ENCODE assay signal across 15 cellular contexts in genomic region chr13:101915755-101916107, GRCh38.
DNase-seq lines count a peak whose midpoint lies in the region; TF ChIP-seq lines count a peak whose summit lies in the region.
"Had no signal": no experiment of that assay in that cellular context is flagged by ENCODE, and none has a peak within 500 bp of the region (broad histone marks: within the 10 kb centered on the region; RNA-seq: fewer than 3 reads in every experiment).

No MANE protein-coding gene starts in this region.

- 8% methylated on average over 13 of the region's 13 CpGs for WGBS in esophagus muscularis mucosa

- H3K9me3 ChIP-seq in esophagus muscularis mucosa = no peaks in the 10 kb centered on the region
- H3K9me3 ChIP-seq in neural progenitor cell (ENCODE audit: low read depth) = no peaks in the 10 kb centered on the region
- H3K9me3 ChIP-seq: esophagus squamous epithelium, neutrophil, upper lobe of left lung had no signal

- no peaks in the 10 kb centered on the region for H3K79me2 ChIP-seq in neural progenitor cell (ENCODE audit: low read depth)

- peak overlapping the region; percentile 96 for H3K4me2 ChIP-seq in neural progenitor cell

- H2AFZ ChIP-seq in neural progenitor cell (replicated peaks) = no peak overlapping the region

- no peaks in the 10 kb centered on the region for H3K36me3 ChIP-seq in esophagus muscularis mucosa
- no peaks in the 10 kb centered on the region for H3K36me3 ChIP-seq in neural progenitor cell
- H3K36me3 ChIP-seq: esophagus squamous epithelium, neutrophil, upper lobe of left lung had no signal

- H3K4me1 ChIP-seq in esophagus muscularis mucosa = peaks cover 16 to 38% (median 26%) of the 10 kb centered on the region in 4 donors
- peaks cover 11% of the 10 kb centered on the region for H3K4me1 ChIP-seq in neural progenitor cell

- no peak for TF ChIP-seq EP300 in esophagus muscularis mucosa (IDR thresholded peaks at IDR 0.05)

- TF ChIP-seq CTCF in esophagus muscularis mucosa (IDR thresholded peaks at IDR 0.05) = no peak
- TF ChIP-seq CTCF in neural progenitor cell (IDR thresholded peaks at IDR 0.05) = no peak

- no peaks in the 10 kb centered on the region for H3K9me3 Mint-ChIP-seq in neural progenitor cell
- H3K9me3 Mint-ChIP-seq in activated T-helper 1 cell treated with anti-CD3 and anti-CD28 coated beads, Interleukin-12 subunit alpha, Interleukin-12 subunit beta, Interleukin-2, Interleukin-4 antibody, amounts not matched to agents 30 ng/mL and 10 ng/mL and 1 ng/mL, durations not matched to agents 14 hours and 24 hours and 36 hours = no peaks in the 10 kb centered on the region

- H3K27ac ChIP-seq in esophagus muscularis mucosa (replicated peaks in 1 of 4) (no peak overlapping the region), neural progenitor cell (no peak overlapping the region)
- H3K27ac ChIP-seq: esophagus squamous epithelium, neutrophil, upper lobe of left lung had no signal

- H3K27me3 Mint-ChIP-seq in neural progenitor cell (ENCODE audit: insufficient read depth, low read depth) = peaks cover 42% of the 10 kb centered on the region
- H3K27me3 Mint-ChIP-seq in activated T-helper 1 cell treated with anti-CD3 and anti-CD28 coated beads, Interleukin-12 subunit alpha, Interleukin-12 subunit beta, Interleukin-2, Interleukin-4 antibody, amounts not matched to agents 30 ng/mL and 10 ng/mL and 1 ng/mL, durations not matched to agents 14 hours and 24 hours and 36 hours (ENCODE audit: insufficient read depth) = peaks cover 46% of the 10 kb centered on the region

- TF ChIP-seq POLR2A in esophagus muscularis mucosa (IDR thresholded peaks at IDR 0.05; ENCODE audit: low read depth) = no peak

- H3K4me3 Mint-ChIP-seq in neural progenitor cell = peak overlapping the region; percentile 82
- H3K4me3 Mint-ChIP-seq in activated T-helper 1 cell treated with anti-CD3 and anti-CD28 coated beads, Interleukin-12 subunit alpha, Interleukin-12 subunit beta, Interleukin-2, Interleukin-4 antibody, amounts not matched to agents 30 ng/mL and 10 ng/mL and 1 ng/mL, durations not matched to agents 14 hours and 24 hours and 36 hours = no peak overlapping the region

- peaks cover 20% of the 10 kb centered on the region for H3F3A ChIP-seq in neural progenitor cell (ENCODE audit: low read depth)

- intact Hi-C loops in esophagus muscularis mucosa (cut with DNase I) = no loop called here
- intact Hi-C loops in activated T-helper 1 cell treated with anti-CD3 and anti-CD28 coated beads, Interleukin-12 subunit alpha, Interleukin-12 subunit beta, Interleukin-2, Interleukin-4 antibody, amounts not matched to agents 30 ng/mL and 10 ng/mL and 1 ng/mL, durations not matched to agents 14 hours and 24 hours and 36 hours (cut with micrococcal nuclease) = no loop called here

- H3K27ac Mint-ChIP-seq in neural progenitor cell = no peak overlapping the region
- no peak overlapping the region for H3K27ac Mint-ChIP-seq in activated T-helper 1 cell treated with anti-CD3 and anti-CD28 coated beads, Interleukin-12 subunit alpha, Interleukin-12 subunit beta, Interleukin-2, Interleukin-4 antibody, amounts not matched to agents 30 ng/mL and 10 ng/mL and 1 ng/mL, durations not matched to agents 14 hours and 24 hours and 36 hours

- DNase-seq in DMS153 treated with DMSO at 0.1 percent for 48 hours (lab: John Stamatoyannopoulos, UW; ENCODE audit: unreplicated experiment) = peak; percentile 72
- DNase-seq in DMS153 (lab: John Stamatoyannopoulos, UW) = no peak
- DNase-seq in NCI-H1930 (lab: John Stamatoyannopoulos, UW) = peak; percentile 42 to 55
- no peak for DNase-seq in esophagus muscularis mucosa (ENCODE audit: extremely low spot score)
- DNase-seq in neural progenitor cell (ENCODE audit: low spot score) = peak; percentile 6
- DNase-seq in NCI-H1436 treated with DMSO at 0.1 percent for 48 hours (lab: John Stamatoyannopoulos, UW) = no peak
- DNase-seq in activated effector memory CD4-positive, alpha-beta T cell treated with anti-CD3 and anti-CD28 coated beads, Interleukin-2, amount 50 U/mL, for 16 hours = no peak
- DNase-seq in activated T-helper 1 cell treated with anti-CD3 and anti-CD28 coated beads, Interleukin-12 subunit alpha, Interleukin-12 subunit beta, Interleukin-2, Interleukin-4 antibody, amounts not matched to agents 30 ng/mL and 10 ng/mL and 1 ng/mL, durations not matched to agents 14 hours and 24 hours and 36 hours (ENCODE audit: low spot score) = no peak
- DNase-seq: 8988T; activated gamma-delta T cell; central memory CD4-positive, alpha-beta T cell; esophagus squamous epithelium; NK-92 treated with Interleukin-12 subunit alpha and Interleukin-12 subunit beta, amount 100 ng/mL, for 24 hours had no signal

- H3K4me1 Mint-ChIP-seq in neural progenitor cell = peaks cover 30% of the 10 kb centered on the region
- no peaks in the 10 kb centered on the region for H3K4me1 Mint-ChIP-seq in activated T-helper 1 cell treated with anti-CD3 and anti-CD28 coated beads, Interleukin-12 subunit alpha, Interleukin-12 subunit beta, Interleukin-2, Interleukin-4 antibody, amounts not matched to agents 30 ng/mL and 10 ng/mL and 1 ng/mL, durations not matched to agents 14 hours and 24 hours and 36 hours (ENCODE audit: low read depth)

- no peak overlapping the region for H3K9ac ChIP-seq in neural progenitor cell

- peaks cover 6 to 58% (median 24%) of the 10 kb centered on the region in 4 donors for H3K27me3 ChIP-seq in esophagus muscularis mucosa
- H3K27me3 ChIP-seq in neural progenitor cell = peaks cover 95% of the 10 kb centered on the region

- H3K4me3 ChIP-seq in esophagus muscularis mucosa (peak overlapping the region in 3 of 4 donors; percentile 46 to 58 (median 50)), neural progenitor cell (peak overlapping the region; percentile 67)

- H3K36me3 Mint-ChIP-seq in neural progenitor cell = no peaks in the 10 kb centered on the region
- no peaks in the 10 kb centered on the region for H3K36me3 Mint-ChIP-seq in activated T-helper 1 cell treated with anti-CD3 and anti-CD28 coated beads, Interleukin-12 subunit alpha, Interleukin-12 subunit beta, Interleukin-2, Interleukin-4 antibody, amounts not matched to agents 30 ng/mL and 10 ng/mL and 1 ng/mL, durations not matched to agents 14 hours and 24 hours and 36 hours (ENCODE audit: low read depth)

- peaks cover 56% of the 10 kb centered on the region for H4K20me1 ChIP-seq in neural progenitor cell (ENCODE audit: low read depth)

Comparison
In these comparisons a context has a peak if more than half of its experiments do, and no peak if none do; other contexts are left out.
1. DNase-seq: peak in DMS153 treated with DMSO at 0.1 percent for 48 hours (single experiment), NCI-H1930 (2 of 2) and neural progenitor cell (single experiment); none in DMS153 (single experiment), esophagus muscularis mucosa (single experiment), NCI-H1436 treated with DMSO at 0.1 percent for 48 hours (single experiment), activated effector memory CD4-positive, alpha-beta T cell treated with anti-CD3 and anti-CD28 coated beads, Interleukin-2, amount 50 U/mL, for 16 hours (single experiment) and activated T-helper 1 cell treated with anti-CD3 and anti-CD28 coated beads, Interleukin-12 subunit alpha, Interleukin-12 subunit beta, Interleukin-2, Interleukin-4 antibody, amounts not matched to agents 30 ng/mL and 10 ng/mL and 1 ng/mL, durations not matched to agents 14 hours and 24 hours and 36 hours (single experiment).